ENCODE assay signal across 22 cellular contexts in genomic region chr7:48526375-48526732, GRCh38.
"Had no signal": no experiment of that assay in that cellular context is flagged by ENCODE, and none has a peak within 500 bp of the region (broad histone marks: within the 10 kb centered on the region; RNA-seq: fewer than 3 reads in every experiment).

No MANE protein-coding gene starts in this region.

- H3K27me3 ChIP-seq: MG63 had no signal

- H3K27ac ChIP-seq: HL-60, RWPE1 had no signal

- H3K36me3 ChIP-seq: MG63 had no signal

- H3K4me3 ChIP-seq: MG63 had no signal

- ATAC-seq: Panc1 had no signal

- DNase-seq: KBM-7, MG63, NCI-H1048, NCI-H1105, NCI-H1417 treated with DMSO at 0.1 percent for 48 hours, NCI-H146, NCI-H1694 treated with DMSO at 0.1 percent for 48 hours, NCI-H1930, NCI-H2081, NCI-H2171, NCI-H226, NCI-H446, NCI-H510A, NCI-H524 treated with DMSO at 0.1 percent for 48 hours, NCI-H69, NCI-H774, SHP77, SK-N-SH, SW 1271 had no signal

- H3K9me3 ChIP-seq: MG63, SK-N-SH had no signal

- H3K9ac ChIP-seq: SK-N-SH had no signal
